Comparison of ENCODE assay signal across 19 cellular contexts in the genomic region with DNA sequence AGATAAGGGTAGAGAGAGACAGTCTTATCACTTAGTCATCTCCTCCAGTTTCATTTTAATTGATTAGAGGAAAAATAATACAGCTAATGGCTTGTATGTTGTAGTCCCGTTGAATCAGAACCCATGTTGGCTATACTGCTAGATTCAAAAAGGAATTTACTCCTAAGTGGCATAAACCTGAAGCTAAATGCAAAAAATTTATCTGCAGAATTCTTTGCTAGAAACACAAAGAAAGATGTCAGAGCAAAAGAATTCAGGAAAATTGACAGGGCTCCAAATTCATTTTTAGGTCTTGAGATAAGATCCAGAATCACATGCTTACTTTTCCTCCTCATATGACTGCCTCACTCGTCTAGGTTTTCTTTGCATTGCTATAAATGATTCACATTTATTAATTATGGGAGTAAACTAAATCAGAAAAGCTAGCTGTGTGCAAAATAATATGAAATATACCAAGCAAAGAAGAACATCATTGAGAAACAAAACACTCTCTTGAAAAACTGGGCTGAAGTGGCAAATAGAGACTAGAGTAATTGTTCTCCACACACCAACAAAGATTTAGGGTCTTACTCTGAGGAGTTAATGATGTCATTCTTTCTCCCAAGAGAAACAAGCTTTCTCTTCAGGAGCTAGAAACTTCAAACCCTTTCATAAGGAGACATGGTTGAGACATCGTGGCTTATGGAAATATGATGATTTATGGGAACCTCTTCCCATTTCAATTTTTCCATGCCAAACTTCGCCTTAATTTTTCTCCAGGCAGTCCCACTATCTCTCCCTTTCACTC.
"Had no signal": no experiment of that assay in that cellular context is flagged by ENCODE, and none has a peak within 500 bp of the region (broad histone marks: within the 10 kb centered on the region; RNA-seq: fewer than 3 reads in every experiment).

No MANE protein-coding gene starts in this region.

- H3K27me3 ChIP-seq: dorsolateral prefrontal cortex, spleen, testis had no signal

- H3K36me3 ChIP-seq: prostate gland, spleen had no signal

- H2AFZ ChIP-seq: parathyroid adenoma had no signal

- ATAC-seq: foreskin keratinocyte; left colon; sciatic nerve; stimulated activated memory B cell treated with anti-CD40 and anti-IgM and Interleukin-4, amounts not matched to agents 10 μg/mL and 1 μg/mL and 100 μg/mL, for 72 hours had no signal

- H3K9me3 ChIP-seq: prostate gland, spleen, testis had no signal

- H3K79me2 ChIP-seq: parathyroid adenoma had no signal

- H3K4me3 ChIP-seq: dorsolateral prefrontal cortex, prostate gland, spleen, testis had no signal

- H3K4me1 ChIP-seq: foreskin keratinocyte, parathyroid adenoma, prostate gland, spleen, testis had no signal

- DNase-seq: cortex of kidney; dorsolateral prefrontal cortex; effector CD8-positive, alpha-beta T cell; foreskin keratinocyte; head of caudate nucleus; hippocampal formation; left colon; mesendoderm; naive B cell; occipital lobe; spleen; stimulated activated CD4-positive, alpha-beta T cell treated with anti-CD3 and anti-CD28 coated beads, Interleukin-15, amount 100 ng/mL, for 24 hours; stimulated activated CD4-positive, alpha-beta T cell treated with anti-CD3 and anti-CD28 coated beads, Interleukin-1b, Interleukin-23, amount 100 ng/mL, for 48 hours; stimulated activated CD4-positive, alpha-beta T cell treated with anti-CD3 and anti-CD28 coated beads, Interleukin-4, amount 100 ng/mL, for 24 hours; testis had no signal

- H3K27ac ChIP-seq: dorsolateral prefrontal cortex, foreskin keratinocyte, parathyroid adenoma, prostate gland, spleen, testis had no signal
